In the genomic region with DNA sequence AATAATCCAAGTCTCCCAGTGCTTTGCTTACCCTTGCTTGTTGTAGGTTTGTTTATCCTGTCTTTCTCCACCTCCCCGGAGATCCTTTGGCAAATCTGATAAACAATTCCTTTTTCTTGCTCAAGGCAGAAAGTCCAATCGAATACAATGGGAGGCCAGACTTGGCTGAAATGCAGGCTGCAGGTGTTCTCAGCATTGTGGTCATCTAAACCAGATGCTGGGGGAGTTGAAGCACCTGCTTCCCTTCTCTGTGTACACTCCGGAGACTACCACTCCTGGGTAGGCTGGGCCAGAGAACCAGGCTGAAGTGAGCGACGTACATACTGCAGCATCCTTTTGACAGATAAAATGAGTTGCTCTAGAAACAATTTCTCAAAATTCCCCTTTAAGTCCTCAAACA, we compare ENCODE assay signal across 9 cellular contexts.
DNase-seq lines count a peak whose midpoint lies in the region; ATAC-seq and TF ChIP-seq lines count a peak whose summit lies in the region.
"Had no signal": no experiment of that assay in that cellular context is flagged by ENCODE, and none has a peak within 500 bp of the region (broad histone marks: within the 10 kb centered on the region; RNA-seq: fewer than 3 reads in every experiment).

No MANE protein-coding gene starts in this region.

- no peak overlapping the region for H3K18ac ChIP-seq in IMR-90 (ENCODE audit: low read depth, low read length)

- H3K27ac ChIP-seq in IMR-90 (ENCODE audit: insufficient read depth, low read length) (no peak overlapping the region), testis (no peak overlapping the region), coronary artery (no peak overlapping the region)

- peak overlapping the region; percentile 36; the same call in 1 of the 2 replicates for H3K14ac ChIP-seq in IMR-90 (replicated peaks; ENCODE audit: low read depth, low read length)

- no peak overlapping the region for H3K23ac ChIP-seq in IMR-90 (ENCODE audit: low read depth, low read length)

- no peaks in the 10 kb centered on the region for H3K27me3 ChIP-seq in IMR-90 (ENCODE audit: control insufficient read depth, insufficient read depth, low read length)
- no peaks in the 10 kb centered on the region for H3K27me3 ChIP-seq in testis

- H3K4me3 ChIP-seq in IMR-90 (ENCODE audit: insufficient read depth, low read depth, low read length) (no peak overlapping the region), testis (no peak overlapping the region), coronary artery (no peak overlapping the region)

- no TSS peak for BruUV-seq in IMR-90 (replicated peaks; lab: Mats Ljungman, UMichigan)

- H3K4ac ChIP-seq in IMR-90 (ENCODE audit: low read depth, low read length): peak overlapping the region; percentile 74

- no peak overlapping the region for H2AK9ac ChIP-seq in IMR-90 (replicated peaks; ENCODE audit: low read depth, low read length, poor library complexity)

- CTCF ChIA-PET in IMR-90 (lab: Yijun Ruan, JAX): no interaction called here

- H4K91ac ChIP-seq in IMR-90 (ENCODE audit: insufficient read depth, low read depth, low read length): peak overlapping the region; percentile 65

- TF ChIP-seq RAD21 in IMR-90 (IDR thresholded peaks at IDR 0.05; ENCODE audit: low read length): no peak

- peak overlapping the region; percentile 76 for H2BK20ac ChIP-seq in IMR-90 (ENCODE audit: low read depth, low read length)

- ATAC-seq in GM18873 (IDR thresholded peaks at IDR 0.05; ENCODE audit: low FRiP score, unreplicated experiment): peak; percentile 61
- peak; percentile 56 for ATAC-seq in GM21619 (IDR thresholded peaks at IDR 0.05; ENCODE audit: unreplicated experiment)
- ATAC-seq in IMR-90 (ENCODE audit: low read depth): no peak

- POLR2A ChIA-PET in IMR-90 (lab: Charles Lee; ENCODE audit: unreplicated experiment): no interaction called here

- DNase-seq in IMR-90 (no peak), dermis blood vessel endothelial cell (peak; percentile 64), middle frontal gyrus (ENCODE audit: extremely low spot score, low spot score) (no peak), testis (no peak), coronary artery (ENCODE audit: low spot score) (no peak)
- no peak for DNase-seq in stimulated activated CD4-positive, alpha-beta T cell treated with anti-CD3 and anti-CD28 coated beads, Interleukin-4, amount 100 ng/mL, for 24 hours
- DNase-seq: activated naive CD8-positive, alpha-beta T cell treated with anti-CD3 and anti-CD28 coated beads, Interleukin-2, amount 10 ng/mL, durations not matched to agents 7 days and 5 days had no signal

- H2AFZ ChIP-seq in IMR-90 (replicated peaks; ENCODE audit: low read length, poor library complexity): no peak overlapping the region

- H2BK120ac ChIP-seq in IMR-90 (ENCODE audit: low read depth, low read length): peak overlapping the region; percentile 74

- dilution Hi-C loops in IMR-90 (cut with HindIII; ENCODE audit: low sequenced_read_pairs, unreplicated experiment): no loop called here

- peak overlapping the region; percentile 75 for H2AK5ac ChIP-seq in IMR-90 (ENCODE audit: low read depth, low read length)

- H4K5ac ChIP-seq in IMR-90 (ENCODE audit: low read depth, low read length): no peak overlapping the region

- H3K36me3 ChIP-seq in IMR-90 (ENCODE audit: control insufficient read depth, insufficient read depth, low read length) (no peaks in the 10 kb centered on the region), testis (ENCODE audit: low read depth, missing control alignments) (no peaks in the 10 kb centered on the region)

- H3K9ac ChIP-seq in IMR-90 (ENCODE audit: low read depth, low read length): no peak overlapping the region

- H4K20me1 ChIP-seq in IMR-90 (ENCODE audit: insufficient read depth, low read length): no peaks in the 10 kb centered on the region

- no peak for TF ChIP-seq POLR2A in IMR-90 (IDR thresholded peaks at IDR 0.05; ENCODE audit: low read depth, low read length)
- no peak for TF ChIP-seq POLR2A in testis (IDR thresholded peaks at IDR 0.05)

- intact Hi-C loops in IMR-90 (cut with micrococcal nuclease) (loop anchor here (2.0 to 10.0 kb wide), 5 partner anchors 122 to 959 kb away; a partner anchor contains a TSS), testis (cut with DNase I; ENCODE audit: low total_unique reads) (no loop called here)

- H4K8ac ChIP-seq in IMR-90 (ENCODE audit: low read depth in 2 of 2, low read length in 2 of 2): peak overlapping the region in 1 of 2 experiments; percentile 61; a peak in 1 of 4 replicates

- in situ Hi-C loops in IMR-90 (cut with MboI; ENCODE audit: low sequenced_read_pairs): loop anchor here (10.0 kb wide), 2 partner anchors 739 to 819 kb away; no protein-coding TSS in a partner anchor

- peaks cover 4% of the 10 kb centered on the region; the same call in 1 of the 2 replicates for H3K9me1 ChIP-seq in IMR-90 (ENCODE audit: insufficient read depth, low read length)

- no peaks in the 10 kb centered on the region for H3K9me3 ChIP-seq in IMR-90 (ENCODE audit: control insufficient read depth, insufficient read depth, low read length)
- H3K9me3 ChIP-seq in testis: no peaks in the 10 kb centered on the region

- peak overlapping the region; percentile 7 for H2BK5ac ChIP-seq in IMR-90 (ENCODE audit: low read depth, low read length, poor library complexity, severe bottlenecking)

- no peak overlapping the region for H3K4me2 ChIP-seq in IMR-90 (ENCODE audit: low read depth, low read length)

- H3K4me1 ChIP-seq in IMR-90 (ENCODE audit: control insufficient read depth, insufficient read depth, low read length) (peaks cover 16% of the 10 kb centered on the region), testis (peaks cover 13% of the 10 kb centered on the region)

- H3K79me1 ChIP-seq in IMR-90 (ENCODE audit: low read depth in 1 of 2, low read length in 2 of 2): no peaks in the 10 kb centered on the region

- peak overlapping the region; percentile 51; the same call in 2 of the 3 replicates for H2BK15ac ChIP-seq in IMR-90 (ENCODE audit: low read depth, low read length)

- TF ChIP-seq CTCF in IMR-90 (conservative IDR thresholded peaks at IDR 0.05; ENCODE audit: low read depth, low read length): no peak
- TF ChIP-seq CTCF in testis (IDR thresholded peaks at IDR 0.05): no peak
- TF ChIP-seq CTCF in coronary artery (IDR thresholded peaks at IDR 0.05): no peak

- no CpG with 5 or more reads among the region's 5 CpGs for WGBS in IMR-90 (ENCODE audit: extremely low coverage in 2 of 2, insufficient read length in 1 of 2), 2 experiments
- WGBS in testis, 2 donors: 58 to 69% methylated on average over 5 of the region's 5 CpGs

- no peak overlapping the region; the same call in 1 of the 2 replicates for H3K56ac ChIP-seq in IMR-90 (ENCODE audit: extremely low read depth, insufficient read depth, low read length)

TF ChIP-seq in IMR-90, 13 proteins besides CTCF, POLR2A, EP300 and RAD21:
- TF ChIP-seq MXI1 (IDR thresholded peaks at IDR 0.05; ENCODE audit: borderline replicate concordance, low read depth, low read length) (no peak), CHD1 (IDR thresholded peaks at IDR 0.05; ENCODE audit: low read depth, low read length) (no peak), BHLHE40 (IDR thresholded peaks at IDR 0.05; ENCODE audit: low read depth, low read length) (no peak), RFX5 (IDR thresholded peaks at IDR 0.05; ENCODE audit: low read depth, low read length) (no peak), SMC3 (IDR thresholded peaks at IDR 0.05; ENCODE audit: low read depth, low read length) (no peak), FOS (IDR thresholded peaks at IDR 0.05; ENCODE audit: low read depth, low read length) (no peak), MAZ (IDR thresholded peaks at IDR 0.05; ENCODE audit: borderline replicate concordance, low read depth, low read length) (no peak), NFE2L2 (IDR thresholded peaks at IDR 0.05; ENCODE audit: low read depth, low read length) (no peak), RCOR1 (IDR thresholded peaks at IDR 0.05; ENCODE audit: insufficient replicate concordance, low read length) (no peak), CEBPB (IDR thresholded peaks at IDR 0.05; ENCODE audit: low read depth, low read length) (no peak)
- TF ChIP-seq, protein P1, sequence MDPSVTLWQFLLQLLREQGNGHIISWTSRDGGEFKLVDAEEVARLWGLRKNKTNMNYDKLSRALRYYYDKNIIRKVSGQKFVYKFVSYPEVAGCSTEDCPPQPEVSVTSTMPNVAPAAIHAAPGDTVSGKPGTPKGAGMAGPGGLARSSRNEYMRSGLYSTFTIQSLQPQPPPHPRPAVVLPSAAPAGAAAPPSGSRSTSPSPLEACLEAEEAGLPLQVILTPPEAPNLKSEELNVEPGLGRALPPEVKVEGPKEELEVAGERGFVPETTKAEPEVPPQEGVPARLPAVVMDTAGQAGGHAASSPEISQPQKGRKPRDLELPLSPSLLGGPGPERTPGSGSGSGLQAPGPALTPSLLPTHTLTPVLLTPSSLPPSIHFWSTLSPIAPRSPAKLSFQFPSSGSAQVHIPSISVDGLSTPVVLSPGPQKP (IDR thresholded peaks at IDR 0.05; ENCODE audit: borderline replicate concordance, low read depth, low read length): no peak
- TF ChIP-seq, protein P2, sequence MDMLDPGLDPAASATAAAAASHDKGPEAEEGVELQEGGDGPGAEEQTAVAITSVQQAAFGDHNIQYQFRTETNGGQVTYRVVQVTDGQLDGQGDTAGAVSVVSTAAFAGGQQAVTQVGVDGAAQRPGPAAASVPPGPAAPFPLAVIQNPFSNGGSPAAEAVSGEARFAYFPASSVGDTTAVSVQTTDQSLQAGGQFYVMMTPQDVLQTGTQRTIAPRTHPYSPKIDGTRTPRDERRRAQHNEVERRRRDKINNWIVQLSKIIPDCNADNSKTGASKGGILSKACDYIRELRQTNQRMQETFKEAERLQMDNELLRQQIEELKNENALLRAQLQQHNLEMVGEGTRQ (IDR thresholded peaks at IDR 0.05; ENCODE audit: low read depth, low read length): no peak
